13 cellular contexts compared by ENCODE assay signal in genomic region chr22:45896153-45896951, GRCh38.
DNase-seq lines count a peak whose midpoint lies in the region; ATAC-seq and TF ChIP-seq lines count a peak whose summit lies in the region.
"Had no signal": no experiment of that assay in that cellular context is flagged by ENCODE, and none has a peak within 500 bp of the region (broad histone marks: within the 10 kb centered on the region; RNA-seq: fewer than 3 reads in every experiment).

No MANE protein-coding gene starts in this region.

- H3K56ac ChIP-seq in H9 (ENCODE audit: insufficient read length, low read depth, low read length): no peak overlapping the region

- no peak overlapping the region for H4K91ac ChIP-seq in H9 (ENCODE audit: insufficient read length, low read depth, low read length)

- TF ChIP-seq POLR2A in prostate gland (IDR thresholded peaks at IDR 0.05): peak; percentile 48

- H2AK5ac ChIP-seq in H9 (ENCODE audit: insufficient read length, low read length): no peak overlapping the region

- H3K9me3 ChIP-seq in H9 (ENCODE audit: control insufficient read depth, low read depth, low read length) (no peaks in the 10 kb centered on the region), RWPE2 (ENCODE audit: severe bottlenecking) (no peaks in the 10 kb centered on the region), prostate gland (no peaks in the 10 kb centered on the region)
- no peaks in the 10 kb centered on the region for H3K9me3 ChIP-seq in effector memory CD4-positive, alpha-beta T cell (ENCODE audit: control insufficient read depth, low read length)

- peaks cover 11 to 20% of the 10 kb centered on the region in 2 experiments for H3K4me1 Mint-ChIP-seq in H9
- H3K4me1 Mint-ChIP-seq: CD4-positive, CD25-positive, alpha-beta regulatory T cell had no signal

- peak overlapping the region in 2 of 3 experiments; percentile 47 to 85; a peak in 4 of 7 replicates for H3K27ac Mint-ChIP-seq in H9
- H3K27ac Mint-ChIP-seq: CD4-positive, CD25-positive, alpha-beta regulatory T cell had no signal

- ATAC-seq in RWPE2 (ENCODE audit: low read depth): peak; percentile 84
- ATAC-seq: Panc1, sciatic nerve had no signal

- no peaks in the 10 kb centered on the region for H3K36me3 ChIP-seq in RWPE2 (ENCODE audit: low read depth)
- H3K36me3 ChIP-seq in prostate gland: no peaks in the 10 kb centered on the region
- H3K36me3 ChIP-seq in effector memory CD4-positive, alpha-beta T cell (ENCODE audit: control insufficient read depth, insufficient read depth, low read length): no peaks in the 10 kb centered on the region

- H3K4me1 ChIP-seq in H9 (ENCODE audit: insufficient read depth, low read length) (no peaks in the 10 kb centered on the region; the same call in 1 of the 2 replicates), RWPE2 (ENCODE audit: insufficient read depth, poor library complexity, severe bottlenecking) (peaks cover 17% of the 10 kb centered on the region), prostate gland (replicated peaks) (peaks cover 15% of the 10 kb centered on the region)
- H3K4me1 ChIP-seq in effector memory CD4-positive, alpha-beta T cell (ENCODE audit: control insufficient read depth, insufficient read depth, low read length, poor library complexity, severe bottlenecking): no peaks in the 10 kb centered on the region

- no peaks in the 10 kb centered on the region for H3K79me1 ChIP-seq in H9 (ENCODE audit: insufficient read depth, low read depth, low read length, poor library complexity, severe bottlenecking)

- no peak overlapping the region for H3K9ac ChIP-seq in H9 (ENCODE audit: extremely low read depth, insufficient read length, low read length)

- no peak overlapping the region for H2BK5ac ChIP-seq in H9 (ENCODE audit: insufficient read length, low read length)

- no peak overlapping the region for H3T11ph ChIP-seq in H9 (ENCODE audit: low read length)

- H3K27me3 Mint-ChIP-seq in H9 (ENCODE audit: low read depth): peaks cover 10% of the 10 kb centered on the region

- peak overlapping the region; percentile 54 for H3K14ac ChIP-seq in H9 (ENCODE audit: insufficient read depth, low read length)

- intact Hi-C loops in prostate gland (cut with DNase I): no loop called here

- H4K5ac ChIP-seq in H9 (ENCODE audit: insufficient read length, low read depth, low read length): no peak overlapping the region

- WGBS in H9 (ENCODE audit: extremely low coverage, insufficient read length, low lambda C conversion rate): no CpG with 5 or more reads among the region's 20 CpGs
- WGBS in prostate gland: 23% methylated on average over 20 of the region's 20 CpGs

- no peaks in the 10 kb centered on the region for H3K27me3 ChIP-seq in H9 (ENCODE audit: insufficient read depth, low read length)
- H3K27me3 ChIP-seq in RWPE2 (ENCODE audit: insufficient read depth, poor library complexity, severe bottlenecking): no peaks in the 10 kb centered on the region
- no peaks in the 10 kb centered on the region for H3K27me3 ChIP-seq in prostate gland (replicated peaks; ENCODE audit: insufficient read depth)
- no peaks in the 10 kb centered on the region for H3K27me3 ChIP-seq in effector memory CD4-positive, alpha-beta T cell (replicated peaks; ENCODE audit: control insufficient read depth, insufficient read depth, low read length, poor library complexity, severe bottlenecking)

- H3K4me3 ChIP-seq in RWPE2 (ENCODE audit: severe bottlenecking): no peak overlapping the region
- H3K4me3 ChIP-seq in prostate gland: no peak overlapping the region
- H3K4me3 ChIP-seq in effector memory CD4-positive, alpha-beta T cell (ENCODE audit: insufficient read depth, low read depth, low read length, poor library complexity, severe bottlenecking): no peak overlapping the region
- no peak overlapping the region for H3K4me3 ChIP-seq in coronary artery

- no peak overlapping the region for H2BK12ac ChIP-seq in H9 (ENCODE audit: insufficient read length, low read depth, low read length)

- H3K27ac ChIP-seq in H9 (ENCODE audit: insufficient read length, low read depth, low read length) (no peak overlapping the region), RWPE2 (ENCODE audit: poor library complexity, severe bottlenecking) (peak overlapping the region; percentile 39), prostate gland (peak overlapping the region; percentile 70 to 72), coronary artery (no peak overlapping the region)
- no peak overlapping the region for H3K27ac ChIP-seq in effector memory CD4-positive, alpha-beta T cell (ENCODE audit: insufficient read depth, low read length, poor library complexity, severe bottlenecking)

- H4K8ac ChIP-seq in H9 (replicated peaks; ENCODE audit: insufficient read length, low read depth, low read length): no peak overlapping the region

- no peak overlapping the region for H3K4me3 Mint-ChIP-seq in H9
- H3K4me3 Mint-ChIP-seq: CD4-positive, CD25-positive, alpha-beta regulatory T cell had no signal

- peaks cover 4% of the 10 kb centered on the region for H4K20me1 ChIP-seq in H9 (ENCODE audit: control insufficient read depth, insufficient read depth, insufficient read length)

- no peaks in the 10 kb centered on the region for H3K79me2 ChIP-seq in H9 (ENCODE audit: insufficient read depth, low read length)

- H3K18ac ChIP-seq in H9 (ENCODE audit: insufficient read length, low read depth, low read length): peak overlapping the region; percentile 22

- no peaks in the 10 kb centered on the region for H3K36me3 Mint-ChIP-seq in H9 (ENCODE audit: insufficient read depth in 1 of 3, low read depth in 3 of 3)
- H3K36me3 Mint-ChIP-seq: CD4-positive, CD25-positive, alpha-beta regulatory T cell had no signal

- no peak overlapping the region for H3K4ac ChIP-seq in H9 (ENCODE audit: low read depth, low read length)

- no peak overlapping the region for H2BK120ac ChIP-seq in H9 (ENCODE audit: low read depth, low read length, poor library complexity, severe bottlenecking)

- no peaks in the 10 kb centered on the region for H3K9me3 Mint-ChIP-seq in H9
- H3K9me3 Mint-ChIP-seq: CD4-positive, CD25-positive, alpha-beta regulatory T cell had no signal

- DNase-seq in H9 (peak; percentile 82), RWPE2 (ENCODE audit: low spot score) (peak; percentile 70), iPS-NIHi11 (ENCODE audit: low spot score) (peak; percentile 72), prostate gland (ENCODE audit: low spot score) (peak; percentile 92), EL (no peak), coronary artery (ENCODE audit: low spot score) (no peak)
- no peak for DNase-seq in effector memory CD4-positive, alpha-beta T cell
- DNase-seq in activated naive CD4-positive, alpha-beta T cell (lab: John Stamatoyannopoulos, UW): no peak
- DNase-seq: activated effector memory CD4-positive, alpha-beta T cell treated with Interleukin-2 at 50 U/mL for 16 hours; CD4-positive, CD25-positive, alpha-beta regulatory T cell; NCI-H446 had no signal

- no peak for TF ChIP-seq CTCF in H9 (conservative IDR thresholded peaks at IDR 0.05)
- TF ChIP-seq CTCF in RWPE2 (IDR thresholded peaks at IDR 0.05; ENCODE audit: poor library complexity, severe bottlenecking): no peak
- TF ChIP-seq CTCF in prostate gland (IDR thresholded peaks at IDR 0.05): no peak
- TF ChIP-seq CTCF in coronary artery (IDR thresholded peaks at IDR 0.05): no peak

- H2AFZ ChIP-seq in H9 (ENCODE audit: low read length): no peak overlapping the region

- H3K23ac ChIP-seq in H9 (ENCODE audit: insufficient read length, low read depth, low read length): no peak overlapping the region

- H2BK20ac ChIP-seq in H9 (ENCODE audit: low read depth, low read length, poor library complexity, severe bottlenecking): no peak overlapping the region

- no peak overlapping the region for H2BK15ac ChIP-seq in H9 (ENCODE audit: low read depth, low read length)

- no peak overlapping the region for H3K4me2 ChIP-seq in H9 (ENCODE audit: insufficient read depth, insufficient read length, low read length)

- no peaks in the 10 kb centered on the region for H3K23me2 ChIP-seq in H9 (ENCODE audit: insufficient read length, low read depth, low read length, poor library complexity, severe bottlenecking)

Comparison
In these comparisons a context has a peak if more than half of its experiments do, and no peak if none do; other contexts are left out.
1. DNase-seq: peak in H9 (single experiment), RWPE2 (single experiment), iPS-NIHi11 (single experiment) and prostate gland (single experiment); none in EL (single experiment), effector memory CD4-positive, alpha-beta T cell (0 of 3), activated naive CD4-positive, alpha-beta T cell (0 of 4) and coronary artery (single experiment).
2. H3K27ac ChIP-seq: peak in RWPE2 (single experiment) and prostate gland (2 of 2); none in H9 (single experiment), effector memory CD4-positive, alpha-beta T cell (single experiment) and coronary artery (0 of 2).